Comparison of ENCODE assay signal across 11 cellular contexts in the genomic region with DNA sequence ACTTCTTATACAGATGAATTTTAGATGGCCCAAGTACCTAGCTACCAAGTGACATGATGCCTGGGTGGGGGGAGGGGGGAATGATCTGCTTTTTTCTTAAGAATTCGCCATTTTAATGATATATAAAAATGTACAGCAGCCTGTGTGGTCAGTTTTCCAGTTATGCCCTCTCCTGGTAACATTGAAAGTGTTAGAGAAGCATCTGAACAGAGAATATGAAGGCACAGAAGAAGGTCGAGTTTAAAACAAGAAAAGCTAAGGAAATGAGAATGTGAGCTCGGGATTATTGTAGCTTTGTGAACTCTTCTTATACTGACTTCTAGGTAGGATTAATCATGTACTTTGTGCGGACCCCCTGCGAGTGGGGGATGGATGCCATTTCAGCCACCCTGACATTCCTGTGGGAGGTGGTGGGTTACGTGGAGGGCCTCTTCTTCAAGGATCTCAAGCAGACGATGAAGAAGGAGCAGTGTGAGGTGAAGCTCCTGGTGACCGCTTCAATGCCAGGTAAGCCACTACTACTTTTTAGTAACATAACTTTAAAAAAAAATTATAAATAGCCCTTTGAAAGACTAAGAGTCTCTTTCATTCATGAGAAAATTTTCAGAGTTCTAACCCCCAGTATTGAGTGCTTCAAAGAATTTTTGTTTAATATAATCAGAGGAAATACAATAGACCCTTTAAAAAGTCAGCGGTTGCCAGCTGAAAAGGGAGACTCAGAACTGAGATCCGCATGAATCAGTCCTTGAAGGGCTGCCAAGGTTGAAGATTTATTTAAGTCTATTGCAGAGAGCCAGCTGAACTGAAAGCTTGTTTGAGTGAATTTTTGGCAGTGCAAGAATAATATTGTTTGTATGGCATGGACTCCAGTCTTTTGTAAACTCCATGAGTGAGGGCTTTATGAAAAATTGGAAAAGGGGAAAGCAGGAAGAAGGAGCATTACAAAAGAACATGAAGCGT.
DNase-seq lines count a peak whose midpoint lies in the region; ATAC-seq and TF ChIP-seq lines count a peak whose summit lies in the region.
"Had no signal": no experiment of that assay in that cellular context is flagged by ENCODE, and none has a peak within 500 bp of the region (broad histone marks: within the 10 kb centered on the region; RNA-seq: fewer than 3 reads in every experiment).

No MANE protein-coding gene starts in this region.

- peaks cover 12% of the 10 kb centered on the region for H3K27me3 Mint-ChIP-seq in stimulated activated naive CD8-positive, alpha-beta T cell treated with anti-CD3 and anti-CD28 coated beads, Interleukin-15, amount 100 ng/mL, for 72 hours

- H2AFZ ChIP-seq in ACC112 (ENCODE audit: low read length, unreplicated experiment): peak overlapping the region; percentile 74

- no peaks in the 10 kb centered on the region for H3K4me1 Mint-ChIP-seq in stimulated activated naive CD8-positive, alpha-beta T cell treated with anti-CD3 and anti-CD28 coated beads, Interleukin-15, amount 100 ng/mL, for 72 hours

- DNase-seq in MG63 (peak; percentile 75), dorsolateral prefrontal cortex (peak in 3 of 10 donors; percentile 32 to 79 (median 40)), midbrain (lab: John Stamatoyannopoulos, UW) (peak; percentile 90), OCI-M2 (lab: John Stamatoyannopoulos, UW; ENCODE audit: unreplicated experiment) (no peak), NCI-H2081 (lab: John Stamatoyannopoulos, UW) (no peak), NCI-H345 (lab: John Stamatoyannopoulos, UW) (no peak)
- DNase-seq in stimulated activated naive CD8-positive, alpha-beta T cell treated with anti-CD3 and anti-CD28 coated beads, Interleukin-15, amount 100 ng/mL, for 72 hours: no peak
- DNase-seq: activated CD4-positive, alpha-beta T cell treated with anti-CD3 and anti-CD28 coated beads, Interleukin-2, amount 50 U/mL, for 4 hours; CD4-positive, alpha-beta T cell; stimulated activated naive CD4-positive, alpha-beta T cell treated with Interleukin-2 at 50 U/mL for 16 hours had no signal

- intact Hi-C loops in dorsolateral prefrontal cortex (cut with DNase I): no loop called here

- H3K79me2 ChIP-seq in ACC112 (ENCODE audit: control insufficient read depth, insufficient read depth, low read length, unreplicated experiment): no peaks in the 10 kb centered on the region

- H3K4me3 Mint-ChIP-seq in stimulated activated naive CD8-positive, alpha-beta T cell treated with anti-CD3 and anti-CD28 coated beads, Interleukin-15, amount 100 ng/mL, for 72 hours: no peak overlapping the region
- H3K4me3 Mint-ChIP-seq: CD4-positive, alpha-beta T cell had no signal

- no peaks in the 10 kb centered on the region for H3K9me3 Mint-ChIP-seq in stimulated activated naive CD8-positive, alpha-beta T cell treated with anti-CD3 and anti-CD28 coated beads, Interleukin-15, amount 100 ng/mL, for 72 hours
- H3K9me3 Mint-ChIP-seq: CD4-positive, alpha-beta T cell had no signal

- H3K27ac ChIP-seq in ACC112 (ENCODE audit: low read depth, low read length) (no peak overlapping the region), dorsolateral prefrontal cortex (peak overlapping the region in 43 of 59 donors; percentile 0 to 75 (median 39))

- H3K27ac Mint-ChIP-seq in stimulated activated naive CD8-positive, alpha-beta T cell treated with anti-CD3 and anti-CD28 coated beads, Interleukin-15, amount 100 ng/mL, for 72 hours: no peak overlapping the region
- H3K27ac Mint-ChIP-seq: CD4-positive, alpha-beta T cell had no signal

- H3K4me3 ChIP-seq in ACC112 (ENCODE audit: low read depth, low read length): peak overlapping the region; percentile 61
- no peak overlapping the region for H3K4me3 ChIP-seq in MG63
- peak overlapping the region in 23 of 59 donors; percentile 1 to 39 (median 14) for H3K4me3 ChIP-seq in dorsolateral prefrontal cortex

- no peaks in the 10 kb centered on the region for H3K36me3 ChIP-seq in ACC112 (ENCODE audit: insufficient read depth, low read length)
- H3K36me3 ChIP-seq in MG63: no peaks in the 10 kb centered on the region

- TF ChIP-seq CTCF in dorsolateral prefrontal cortex (IDR thresholded peaks at IDR 0.05 in 54 of 56, conservative IDR thresholded peaks at IDR 0.05 in 2 of 56; ENCODE audit: low read depth in 1 of 56, partially characterized antibody in 56 of 56): peak in 7 of 56 donors; percentile 8 to 27 (median 20)

- H3K4me1 ChIP-seq in ACC112 (ENCODE audit: control insufficient read depth, insufficient read depth, low read length, unreplicated experiment): peaks cover 7% of the 10 kb centered on the region

- no peak for ATAC-seq in stimulated activated naive CD8-positive, alpha-beta T cell treated with anti-CD3 and anti-CD28 coated beads, Interleukin-15, amount 100 ng/mL, for 72 hours

- no peaks in the 10 kb centered on the region for H3K9me3 ChIP-seq in MG63

- H3K27me3 ChIP-seq in ACC112 (ENCODE audit: insufficient read depth, low read length) (peaks cover 12% of the 10 kb centered on the region; the same call in 1 of the 2 replicates), MG63 (peaks cover 5% of the 10 kb centered on the region; the same call in 1 of the 2 replicates), dorsolateral prefrontal cortex (peaks cover 0 to 24% (median 0%) of the 10 kb centered on the region in 45 donors)

Comparison
In these comparisons a context has a peak if more than half of its experiments do, and no peak if none do; other contexts are left out.
1. DNase-seq: peak in MG63 (single experiment) and midbrain (single experiment); none in stimulated activated naive CD8-positive, alpha-beta T cell treated with anti-CD3 and anti-CD28 coated beads, Interleukin-15, amount 100 ng/mL, for 72 hours (0 of 2), OCI-M2 (single experiment), NCI-H2081 (0 of 2) and NCI-H345 (single experiment).